ENCODE assay signal across 9 cellular contexts in genomic region chr10:103555321-103555649, GRCh38.
DNase-seq lines count a peak whose midpoint lies in the region; ATAC-seq and TF ChIP-seq lines count a peak whose summit lies in the region.
"Had no signal": no experiment of that assay in that cellular context is flagged by ENCODE, and none has a peak within 500 bp of the region (broad histone marks: within the 10 kb centered on the region; RNA-seq: fewer than 3 reads in every experiment).

No MANE protein-coding gene starts in this region.

- 0 out of 2 replicates have a peak overlapping the region, but pooled peaks have one; percentile 13 for H3K9ac ChIP-seq in Karpas-422 (ENCODE audit: low read length)
- H3K9ac ChIP-seq: KMS-11 had no signal

- H3K27me3 ChIP-seq in AG04450 (ENCODE audit: control insufficient read depth, insufficient read depth, low read length), result peaks cover 59% of the 10 kb centered on the region
- H3K27me3 ChIP-seq in Karpas-422 (ENCODE audit: low read length), result no peaks in the 10 kb centered on the region
- no peaks in the 10 kb centered on the region for H3K27me3 ChIP-seq in esophagus (ENCODE audit: control insufficient read depth in 1 of 2, insufficient read depth in 2 of 2, low read length in 2 of 2)

- DNase-seq in AG04450 (ENCODE audit: low read depth, low spot score) (no peak), Karpas-422 (no peak), omental fat pad (ENCODE audit: low spot score) (no peak), 8988T (no peak), iPS-NIHi11 (ENCODE audit: low spot score) (no peak), T1000 (lab: John Stamatoyannopoulos, UW) (no peak)

- ATAC-seq in omental fat pad (ENCODE audit: low FRiP score), result peak; percentile 14
- ATAC-seq in GM19351 (IDR thresholded peaks at IDR 0.05; ENCODE audit: unreplicated experiment), result no peak

- TF ChIP-seq CTCF in AG04450 (IDR thresholded peaks at IDR 0.05; ENCODE audit: low read depth, low read length) (no peak), omental fat pad (IDR thresholded peaks at IDR 0.05) (no peak)

- peak overlapping the region; percentile 51 for H3K4me3 ChIP-seq in AG04450 (ENCODE audit: low read depth, low read length)
- peak overlapping the region; percentile 38 for H3K4me3 ChIP-seq in Karpas-422 (ENCODE audit: low read length)
- H3K4me3 ChIP-seq in esophagus (ENCODE audit: low read depth in 1 of 2, low read length in 2 of 2), result peak overlapping the region; percentile 6 to 48

- no peaks in the 10 kb centered on the region for H3K9me2 ChIP-seq in Karpas-422 (replicated peaks; ENCODE audit: insufficient read depth, low read length)

- no peak overlapping the region for H3K27ac ChIP-seq in AG04450 (ENCODE audit: low read depth, low read length)
- no peak overlapping the region for H3K27ac ChIP-seq in Karpas-422 (ENCODE audit: low read length)
- H3K27ac ChIP-seq in esophagus (ENCODE audit: low read depth in 2 of 2, low read length in 1 of 2), result no peak overlapping the region
- H3K27ac ChIP-seq: KMS-11 had no signal

- peaks cover 6% of the 10 kb centered on the region; the same call in 1 of the 2 replicates for H4K20me1 ChIP-seq in Karpas-422 (ENCODE audit: insufficient read depth, low read depth, low read length)

- H3K4me1 ChIP-seq in Karpas-422 (ENCODE audit: low read length) (peaks cover 16% of the 10 kb centered on the region), esophagus (ENCODE audit: control insufficient read depth in 2 of 2, insufficient read depth in 2 of 2, low read length in 1 of 2) (peaks cover 0 to 8% of the 10 kb centered on the region in 2 donors)

- H3K36me3 ChIP-seq in Karpas-422 (ENCODE audit: insufficient read depth, low read length) (no peaks in the 10 kb centered on the region), esophagus (ENCODE audit: control insufficient read depth in 2 of 2, insufficient read depth in 2 of 2, low read length in 1 of 2) (no peaks in the 10 kb centered on the region)

- no peak overlapping the region for H2AFZ ChIP-seq in Karpas-422 (ENCODE audit: low read length)

- H3K4me2 ChIP-seq in Karpas-422 (ENCODE audit: low read depth, low read length, poor library complexity, severe bottlenecking), result peak overlapping the region; percentile 48
- H3K4me2 ChIP-seq: KMS-11 had no signal

- POLR2A ChIA-PET in AG04450 (lab: Yijun Ruan, JAX), result no interaction called here

- no peaks in the 10 kb centered on the region; the same call in 1 of the 2 replicates for H3K9me3 ChIP-seq in AG04450 (ENCODE audit: control insufficient read depth, insufficient read depth, low read length)
- no peaks in the 10 kb centered on the region for H3K9me3 ChIP-seq in Karpas-422 (ENCODE audit: low read length)
- H3K9me3 ChIP-seq in esophagus (ENCODE audit: control insufficient read depth in 2 of 2, insufficient read depth in 1 of 2, low read depth in 1 of 2, low read length in 1 of 2), result no peaks in the 10 kb centered on the region

- 1 to 4% methylated on average over 16 to 19 of the region's 19 CpGs for WGBS in esophagus, 2 donors

- CTCF ChIA-PET in AG04450 (lab: Charles Lee), result no interaction called here

- H3K79me2 ChIP-seq in Karpas-422 (ENCODE audit: low read length), result no peaks in the 10 kb centered on the region
